20 cellular contexts compared by ENCODE assay signal in the genomic region with DNA sequence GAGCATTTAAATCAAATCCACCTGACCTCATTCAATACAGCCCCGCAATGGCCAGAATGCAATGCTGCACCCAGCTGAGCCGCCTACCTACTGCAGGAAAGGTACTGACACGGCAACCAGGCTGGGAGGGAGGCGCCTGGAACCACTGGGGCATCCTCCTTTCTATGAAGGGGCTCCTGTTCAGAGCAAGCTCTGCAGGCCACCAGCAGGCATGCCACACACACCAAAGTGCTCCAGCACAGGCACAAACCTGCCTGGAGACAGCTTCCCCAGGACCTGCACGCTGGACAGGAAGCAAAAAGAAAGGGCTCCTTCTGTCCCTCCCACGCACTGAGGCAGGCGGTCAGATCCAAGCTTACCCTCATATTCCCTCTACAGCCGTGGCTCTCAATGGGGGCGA. TPM values are rescaled to one million over a fixed set of nuclear protein-coding genes. Genes with fewer than 3 reads are reported as not detected.
A peak's percentile ranks its signal among the peaks of the same experiment; 100 is the strongest.
DNase-seq lines count a peak whose midpoint lies in the region; ATAC-seq and TF ChIP-seq lines count a peak whose summit lies in the region.
"Had no signal": no experiment of that assay in that cellular context is flagged by ENCODE, and none has a peak within 500 bp of the region (broad histone marks: within the 10 kb centered on the region; RNA-seq: fewer than 3 reads in every experiment).

No MANE protein-coding gene starts in this region.

- TF ChIP-seq CTCF in heart left ventricle (IDR thresholded peaks at IDR 0.05), result no peak
- TF ChIP-seq CTCF in right atrium auricular region (IDR thresholded peaks at IDR 0.05), result no peak
- no peak for TF ChIP-seq CTCF in lung (IDR thresholded peaks at IDR 0.05; ENCODE audit: control extremely low read depth, extremely low read depth)
- TF ChIP-seq CTCF in vagina (IDR thresholded peaks at IDR 0.05), result no peak
- TF ChIP-seq CTCF in brain microvascular endothelial cell (IDR thresholded peaks at IDR 0.05; ENCODE audit: low read depth, low read length, missing control alignments), result no peak

- no peaks in the 10 kb centered on the region for H3K9me3 ChIP-seq in heart left ventricle
- no peaks in the 10 kb centered on the region for H3K9me3 ChIP-seq in right atrium auricular region
- no peaks in the 10 kb centered on the region for H3K9me3 ChIP-seq in lung (ENCODE audit: control insufficient read depth in 2 of 2, insufficient read depth in 1 of 2, low read length in 1 of 2)
- no peaks in the 10 kb centered on the region for H3K9me3 ChIP-seq in vagina
- H3K9me3 ChIP-seq: colonic mucosa, SJSA1 had no signal

- TF ChIP-seq POLR2A in heart left ventricle (IDR thresholded peaks at IDR 0.05), result no peak
- TF ChIP-seq POLR2A in vagina (IDR thresholded peaks at IDR 0.05), result no peak

- H3K4me3 ChIP-seq in heart left ventricle (no peak overlapping the region), right atrium auricular region (no peak overlapping the region), lung (no peak overlapping the region), vagina (no peak overlapping the region), brain microvascular endothelial cell (ENCODE audit: low read depth, low read length) (no peak overlapping the region)
- H3K4me3 ChIP-seq: colonic mucosa, hepatocyte, PC-9, SJSA1 had no signal

- H3K27ac ChIP-seq in heart left ventricle, result peak overlapping the region; percentile 17 to 91 (median 80)
- peak overlapping the region in 1 of 2 donors; percentile 11 for H3K27ac ChIP-seq in right atrium auricular region
- peak overlapping the region; percentile 11 for H3K27ac ChIP-seq in angular gyrus (ENCODE audit: low read depth, low read length)
- H3K27ac ChIP-seq in lung (ENCODE audit: low read depth in 1 of 2, low read length in 1 of 2), result peak overlapping the region; percentile 34 to 78
- peak overlapping the region; percentile 82 for H3K27ac ChIP-seq in vagina
- no peak overlapping the region for H3K27ac ChIP-seq in brain microvascular endothelial cell
- H3K27ac ChIP-seq: colonic mucosa, hepatocyte, KMS-11, SJSA1 had no signal

- H3K36me3 ChIP-seq in heart left ventricle, result peaks cover 0 to 17% (median 0%) of the 10 kb centered on the region in 9 donors
- H3K36me3 ChIP-seq in right atrium auricular region, result no peaks in the 10 kb centered on the region
- peaks cover 0 to 8% of the 10 kb centered on the region in 2 donors for H3K36me3 ChIP-seq in lung (ENCODE audit: control insufficient read depth in 2 of 2, insufficient read depth in 2 of 2, low read length in 2 of 2)
- H3K36me3 ChIP-seq in vagina, result no peaks in the 10 kb centered on the region
- no peaks in the 10 kb centered on the region for H3K36me3 ChIP-seq in brain microvascular endothelial cell (replicated peaks)
- H3K36me3 ChIP-seq: colonic mucosa, SJSA1 had no signal

- in situ Hi-C loops in brain microvascular endothelial cell (cut with HindIII; ENCODE audit: low pct_ligation_motif_present, low sequenced_read_pairs), result no loop called here

- intact Hi-C loops in heart left ventricle (cut with DNase I), result no loop called here
- intact Hi-C loops in vagina (cut with DNase I), result no loop called here

- 47 to 90% (median 73%) methylated on average over 5 to 9 of the region's 9 CpGs for WGBS in heart left ventricle, 4 donors
- 81 to 82% methylated on average over 8 to 9 of the region's 9 CpGs for WGBS in lung, 2 donors

- H3K27me3 ChIP-seq in heart left ventricle (no peaks in the 10 kb centered on the region), right atrium auricular region (no peaks in the 10 kb centered on the region), lung (ENCODE audit: control insufficient read depth, insufficient read depth) (no peaks in the 10 kb centered on the region), vagina (no peaks in the 10 kb centered on the region), brain microvascular endothelial cell (replicated peaks) (no peaks in the 10 kb centered on the region)
- H3K27me3 ChIP-seq: colonic mucosa, hepatocyte, SJSA1 had no signal

- ATAC-seq in heart left ventricle, result no peak
- ATAC-seq in lung (ENCODE audit: insufficient read depth, low FRiP score), result no peak
- ATAC-seq: naive thymus-derived CD8-positive, alpha-beta T cell had no signal

- H3K4me1 ChIP-seq in heart left ventricle (peaks cover 9 to 92% (median 64%) of the 10 kb centered on the region in 12 donors), right atrium auricular region (peaks cover 0 to 78% of the 10 kb centered on the region in 2 donors), lung (ENCODE audit: control insufficient read depth in 2 of 2, insufficient read depth in 2 of 2, low read length in 2 of 2) (peaks cover 10 to 23% of the 10 kb centered on the region in 2 donors), vagina (peaks cover 37% of the 10 kb centered on the region)
- H3K4me1 ChIP-seq: colonic mucosa had no signal

- DNase-seq in heart left ventricle (peak in 1 of 5 donors; percentile 28), right atrium auricular region (ENCODE audit: low spot score) (no peak), lung (ENCODE audit: low spot score) (no peak), vagina (ENCODE audit: extremely low spot score in 2 of 2) (no peak), NCI-H82 (lab: John Stamatoyannopoulos, UW) (no peak), brain microvascular endothelial cell (no peak), HK-2 (ENCODE audit: unreplicated experiment) (no peak)
- DNase-seq: activated CD4-positive, alpha-beta T cell treated with anti-CD3 and anti-CD28 coated beads, Interleukin-2, amount 10 ng/mL, durations not matched to agents 7 days and 5 days; activated naive CD8-positive, alpha-beta T cell treated with anti-CD3 and anti-CD28 coated beads, Interleukin-2, amount 10 ng/mL, durations not matched to agents 7 days and 5 days; colonic mucosa; naive thymus-derived CD8-positive, alpha-beta T cell; NCI-H1048; NCI-H2029; NCI-H345; PC-9; stimulated activated CD4-positive, alpha-beta T cell treated with anti-CD3 and anti-CD28 coated beads, Interleukin-2, amount 100 ng/mL, for 48 hours had no signal

RNA-seq across cellular contexts. Expression of gene CTNNBIP1, which starts 21.2 kb away (rescaled TPM):
- 10 to 100 TPM; 32.2 to 62.0 (median 42.9) TPM for total RNA-seq in heart left ventricle
- 10 to 100 TPM; 25.4 to 37.8 TPM for polyA plus RNA-seq in heart left ventricle
- 10 to 100 TPM; 22.3 to 31.9 TPM for total RNA-seq in right atrium auricular region
- 10 to 100 TPM; 31.4 to 57.1 TPM for total RNA-seq in lung
- 10 to 100 TPM; 31.2 to 33.1 TPM for polyA plus RNA-seq in lung
- total RNA-seq in vagina, result 44.7 TPM

RNA-seq across cellular contexts. Expression of gene LZIC, which starts 54.3 kb away (rescaled TPM):
- total RNA-seq in heart left ventricle (10 to 100 TPM; 30.8 to 37.7 (median 34.9) TPM), right atrium auricular region (10 to 100 TPM; 25.0 to 32.1 TPM), lung (10 to 100 TPM; 23.8 to 54.6 TPM), vagina (16.5 TPM)
- polyA plus RNA-seq in heart left ventricle (10 to 100 TPM; 18.5 to 30.7 TPM), lung (10 to 100 TPM; 10.8 to 16.6 TPM)

RNA-seq across cellular contexts. Expression of gene NMNAT1, which starts 54.4 kb away (rescaled TPM):
- 10 to 100 TPM; 11.0 to 24.2 (median 17.2) TPM for total RNA-seq in heart left ventricle
- polyA plus RNA-seq in heart left ventricle, result 10 to 100 TPM; 12.2 to 13.7 TPM
- 10 to 100 TPM; 10.0 to 13.9 TPM for total RNA-seq in right atrium auricular region
- total RNA-seq in lung, result 1 to 10 TPM; 7.9 to 8.6 TPM
- 1 to 10 TPM; 4.1 to 5.7 TPM for polyA plus RNA-seq in lung
- 7.6 TPM for total RNA-seq in vagina
